In genomic region chr2:147756103-147756502, GRCh38 we compare ENCODE assay signal across 21 cellular contexts.
A peak's percentile ranks its signal among the peaks of the same experiment; 100 is the strongest.
DNase-seq lines count a peak whose midpoint lies in the region; ATAC-seq and TF ChIP-seq lines count a peak whose summit lies in the region.
"Had no signal": no experiment of that assay in that cellular context is flagged by ENCODE, and none has a peak within 500 bp of the region (broad histone marks: within the 10 kb centered on the region; RNA-seq: fewer than 3 reads in every experiment).

No MANE protein-coding gene starts in this region.

- H3K4me1 ChIP-seq in smooth muscle cell (ENCODE audit: low read depth), result peaks cover 12% of the 10 kb centered on the region
- H3K4me1 ChIP-seq: Caco-2 had no signal

- H3K27me3 ChIP-seq in smooth muscle cell (ENCODE audit: low read depth), result no peaks in the 10 kb centered on the region
- H3K27me3 ChIP-seq: MG63 had no signal

- no peak overlapping the region for H3K4me3 ChIP-seq in smooth muscle cell
- H3K4me3 ChIP-seq: GM12878, MG63 had no signal

- peak overlapping the region; percentile 9 for H3K4me2 ChIP-seq in smooth muscle cell
- H3K4me2 ChIP-seq: SK-N-SH had no signal

- H3K36me3 ChIP-seq in smooth muscle cell (ENCODE audit: low read depth), result no peaks in the 10 kb centered on the region
- H3K36me3 ChIP-seq: MG63 had no signal

- no peak overlapping the region for H3K27ac ChIP-seq in smooth muscle cell (ENCODE audit: low read depth)
- H3K27ac ChIP-seq: HL-60 had no signal

- no peak for ATAC-seq in HG03571 (IDR thresholded peaks at IDR 0.05; ENCODE audit: unreplicated experiment)
- ATAC-seq: GM12878, HCT116 had no signal

- no peaks in the 10 kb centered on the region for H3K9me3 ChIP-seq in smooth muscle cell (replicated peaks; ENCODE audit: low read depth)
- H3K9me3 ChIP-seq: Caco-2, MG63, SK-N-SH had no signal

- 91% methylated on average over 2 of the region's 2 CpGs for WGBS in smooth muscle cell (ENCODE audit: low lambda C conversion rate)

- H3K9ac ChIP-seq in smooth muscle cell (ENCODE audit: low read depth), result no peak overlapping the region
- H3K9ac ChIP-seq: SK-N-SH had no signal

- H4K20me1 ChIP-seq in smooth muscle cell (ENCODE audit: low read depth), result no peaks in the 10 kb centered on the region

- no peaks in the 10 kb centered on the region for H3F3A ChIP-seq in smooth muscle cell (ENCODE audit: low read depth)

- no peak for TF ChIP-seq CTCF in smooth muscle cell (IDR thresholded peaks at IDR 0.05; ENCODE audit: borderline replicate concordance, insufficient read depth, poor library complexity, severe bottlenecking)

- peak overlapping the region; percentile 39 for H2AFZ ChIP-seq in smooth muscle cell (ENCODE audit: low read depth)

- H3K79me2 ChIP-seq in smooth muscle cell (ENCODE audit: low read depth), result no peaks in the 10 kb centered on the region

- peak; percentile 1 to 3 for DNase-seq in SHP77 (lab: John Stamatoyannopoulos, UW)
- DNase-seq in SHP77 treated with DMSO at 0.1 percent for 48 hours (lab: John Stamatoyannopoulos, UW), result no peak
- DNase-seq in NCI-H2227 (lab: John Stamatoyannopoulos, UW; ENCODE audit: unreplicated experiment), result peak; percentile 31
- DNase-seq in brain pericyte (ENCODE audit: low read depth, low spot score), result peak; percentile 20
- no peak for DNase-seq in smooth muscle cell (lab: John Stamatoyannopoulos, UW; ENCODE audit: unreplicated experiment)
- DNase-seq in GM19240 (ENCODE audit: insufficient read length, low spot score), result no peak
- no peak for DNase-seq in DMS153 treated with DMSO at 0.1 percent for 48 hours (lab: John Stamatoyannopoulos, UW; ENCODE audit: unreplicated experiment)
- DNase-seq: 8988T, Caco-2, Kasumi-1, MG63, NCI-H1048, NCI-H187, NCI-H82, OCI-M1, Right ventricle myocardium superior, SK-N-SH had no signal

Comparison
In these comparisons a context has a peak if more than half of its experiments do, and no peak if none do; other contexts are left out.
1. DNase-seq: peak in SHP77 (2 of 2), NCI-H2227 (single experiment) and brain pericyte (single experiment); none in SHP77 treated with DMSO at 0.1 percent for 48 hours (single experiment), smooth muscle cell (single experiment), GM19240 (single experiment) and DMS153 treated with DMSO at 0.1 percent for 48 hours (single experiment).